ENCODE assay signal across 14 cellular contexts in the genomic region with DNA sequence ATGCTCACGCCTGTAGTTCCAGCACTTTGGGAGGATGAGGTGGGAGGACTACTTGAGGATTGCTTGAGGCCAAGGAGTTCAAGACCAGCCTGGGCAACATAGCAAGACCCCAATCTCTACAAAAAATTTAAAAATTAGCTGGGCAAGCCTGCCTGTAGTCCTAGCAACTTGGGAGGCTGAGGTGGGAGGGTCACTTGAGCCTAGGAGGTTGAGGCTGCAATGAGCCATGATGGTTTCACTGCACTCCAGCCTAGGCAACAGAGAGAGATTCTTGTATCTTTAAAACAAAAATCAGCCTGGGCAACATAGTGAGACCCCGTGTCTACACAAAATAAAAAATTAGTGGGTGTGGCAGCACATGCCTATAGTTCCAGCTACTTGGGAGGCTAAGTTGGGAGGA. TPM values are rescaled to one million over a fixed set of nuclear protein-coding genes. Genes with fewer than 3 reads are reported as not detected.
A peak's percentile ranks its signal among the peaks of the same experiment; 100 is the strongest.
DNase-seq lines count a peak whose midpoint lies in the region; ATAC-seq and TF ChIP-seq lines count a peak whose summit lies in the region.
"Had no signal": no experiment of that assay in that cellular context is flagged by ENCODE, and none has a peak within 500 bp of the region (broad histone marks: within the 10 kb centered on the region; RNA-seq: fewer than 3 reads in every experiment).

No MANE protein-coding gene starts in this region.

- H3K36me3 Mint-ChIP-seq in activated T-cell treated with anti-CD3 and anti-CD28 coated beads, Interleukin-2, amount 50 U/mL, for 72 hours (ENCODE audit: insufficient read depth in 2 of 2) = peaks cover 0 to 1% of the 10 kb centered on the region in 2 donors
- H3K36me3 Mint-ChIP-seq in activated naive CD8-positive, alpha-beta T cell treated with anti-CD3 and anti-CD28 coated beads, Interleukin-2, amount 10 ng/mL, durations not matched to agents 7 days and 5 days = peaks cover 9% of the 10 kb centered on the region
- H3K36me3 Mint-ChIP-seq in osteocyte (ENCODE audit: unreplicated experiment) = no peaks in the 10 kb centered on the region

- H3K9ac ChIP-seq in Karpas-422 (ENCODE audit: low read length) (no peak overlapping the region; the same call in 1 of the 2 replicates), mesendoderm (ENCODE audit: low read length) (no peak overlapping the region)

- H3K4me3 ChIP-seq in Karpas-422 (ENCODE audit: low read length) = peak overlapping the region; percentile 63
- no peak overlapping the region for H3K4me3 ChIP-seq in mesendoderm (ENCODE audit: low read length)

- H3K56ac ChIP-seq in mesendoderm (ENCODE audit: low read length) = no peak overlapping the region

- no peak overlapping the region for H2BK5ac ChIP-seq in mesendoderm (ENCODE audit: low read length)

- no peak overlapping the region for H3K4ac ChIP-seq in mesendoderm (ENCODE audit: low read depth, low read length)

- no peaks in the 10 kb centered on the region for H3K36me3 ChIP-seq in Karpas-422 (ENCODE audit: insufficient read depth, low read length)
- no peaks in the 10 kb centered on the region for H3K36me3 ChIP-seq in mesendoderm (ENCODE audit: control insufficient read depth, insufficient read depth, low read length)

- H2BK15ac ChIP-seq in mesendoderm (replicated peaks; ENCODE audit: low read depth) = no peak overlapping the region

- no peak overlapping the region for H4K5ac ChIP-seq in mesendoderm (ENCODE audit: low read length)

- no peaks in the 10 kb centered on the region for H3K9me2 ChIP-seq in Karpas-422 (replicated peaks; ENCODE audit: insufficient read depth, low read length)

- H3K9me3 ChIP-seq in Karpas-422 (ENCODE audit: low read length) = no peaks in the 10 kb centered on the region

- no peak for ATAC-seq in activated T-cell treated with anti-CD3 and anti-CD28 coated beads, Interleukin-2, amount 50 U/mL, for 72 hours (replicated peaks in 1 of 2)
- ATAC-seq in activated naive CD8-positive, alpha-beta T cell treated with anti-CD3 and anti-CD28 coated beads, Interleukin-2, amount 10 ng/mL, durations not matched to agents 7 days and 5 days (ENCODE audit: low read depth) = no peak
- ATAC-seq in HG02588 (IDR thresholded peaks at IDR 0.05; ENCODE audit: unreplicated experiment) (no peak), GM18517 (IDR thresholded peaks at IDR 0.05; ENCODE audit: unreplicated experiment) (no peak)

- no peaks in the 10 kb centered on the region for H4K20me1 ChIP-seq in Karpas-422 (ENCODE audit: insufficient read depth, low read depth, low read length)

- H3K79me2 ChIP-seq in Karpas-422 (ENCODE audit: low read length) (peaks cover 55% of the 10 kb centered on the region), mesendoderm (ENCODE audit: control insufficient read depth, insufficient read depth, low read length) (no peaks in the 10 kb centered on the region)

- no peaks in the 10 kb centered on the region for H3K9me3 Mint-ChIP-seq in activated T-cell treated with anti-CD3 and anti-CD28 coated beads, Interleukin-2, amount 50 U/mL, for 72 hours
- peaks cover 3% of the 10 kb centered on the region for H3K9me3 Mint-ChIP-seq in activated naive CD8-positive, alpha-beta T cell treated with anti-CD3 and anti-CD28 coated beads, Interleukin-2, amount 10 ng/mL, durations not matched to agents 7 days and 5 days
- H3K9me3 Mint-ChIP-seq in osteocyte (ENCODE audit: unreplicated experiment) = peaks cover 9% of the 10 kb centered on the region

- no peak for TF ChIP-seq CTCF in osteocyte (IDR thresholded peaks at IDR 0.05)

- H3K18ac ChIP-seq in mesendoderm (ENCODE audit: low read length) = no peak overlapping the region

- H4K8ac ChIP-seq in mesendoderm (ENCODE audit: low read depth, low read length) = no peak overlapping the region

- DNase-seq in activated T-cell treated with anti-CD3 and anti-CD28 coated beads, Interleukin-2, amount 50 U/mL, for 72 hours = no peak
- DNase-seq in activated T-cell treated with anti-CD3 and anti-CD28 coated beads, Interleukin-2, amount 50 U/mL, for 1 hour = no peak
- DNase-seq in Karpas-422 = no peak
- DNase-seq in activated naive CD8-positive, alpha-beta T cell treated with anti-CD3 and anti-CD28 coated beads, Interleukin-2, amount 10 ng/mL, durations not matched to agents 7 days and 5 days = no peak
- DNase-seq in osteocyte (ENCODE audit: extremely low spot score, unreplicated experiment) = peak; percentile 40
- no peak for DNase-seq in mesendoderm
- DNase-seq: activated gamma-delta T cell treated with Interleukin-2 at 50 U/mL for 16 hours, GM23248, kidney, NCI-H2107, NCI-H774, SIG-M5 had no signal

- H3K27me3 ChIP-seq in Karpas-422 (ENCODE audit: low read length) (no peaks in the 10 kb centered on the region), mesendoderm (ENCODE audit: insufficient read depth, low read length, poor library complexity) (no peaks in the 10 kb centered on the region)

- H3K4me2 ChIP-seq in Karpas-422 (ENCODE audit: low read depth, low read length, poor library complexity, severe bottlenecking) (peak overlapping the region; percentile 81), mesendoderm (ENCODE audit: low read length) (no peak overlapping the region)

- POLR2A ChIA-PET in activated naive CD8-positive, alpha-beta T cell treated with anti-CD3 and anti-CD28 coated beads, Interleukin-2, amount 10 ng/mL, durations not matched to agents 7 days and 5 days (lab: Charles Lee) = interaction anchor here (0.6 kb wide), 2 partner anchors 99 to 235 kb away, joined by 3 read pairs; no protein-coding TSS in a partner anchor

- WGBS in mesendoderm (ENCODE audit: extremely low coverage, insufficient coverage, low lambda C conversion rate) = no CpG with 5 or more reads among the region's 2 CpGs

- peaks cover 53% of the 10 kb centered on the region for H3K4me1 Mint-ChIP-seq in activated T-cell treated with anti-CD3 and anti-CD28 coated beads, Interleukin-2, amount 50 U/mL, for 72 hours (ENCODE audit: low read depth)
- H3K4me1 Mint-ChIP-seq in activated naive CD8-positive, alpha-beta T cell treated with anti-CD3 and anti-CD28 coated beads, Interleukin-2, amount 10 ng/mL, durations not matched to agents 7 days and 5 days = peaks cover 24% of the 10 kb centered on the region
- H3K4me1 Mint-ChIP-seq in osteocyte (ENCODE audit: unreplicated experiment) = peaks cover 29% of the 10 kb centered on the region

- peak overlapping the region; percentile 82 to 88 for H3K4me3 Mint-ChIP-seq in activated T-cell treated with anti-CD3 and anti-CD28 coated beads, Interleukin-2, amount 50 U/mL, for 72 hours
- peak overlapping the region; percentile 91 for H3K4me3 Mint-ChIP-seq in activated naive CD8-positive, alpha-beta T cell treated with anti-CD3 and anti-CD28 coated beads, Interleukin-2, amount 10 ng/mL, durations not matched to agents 7 days and 5 days
- no peak overlapping the region for H3K4me3 Mint-ChIP-seq in osteocyte (ENCODE audit: unreplicated experiment)

- H3K79me1 ChIP-seq in mesendoderm (ENCODE audit: low read length) = no peaks in the 10 kb centered on the region

- no peak overlapping the region for H3K27ac Mint-ChIP-seq in activated T-cell treated with anti-CD3 and anti-CD28 coated beads, Interleukin-2, amount 50 U/mL, for 72 hours
- no peak overlapping the region for H3K27ac Mint-ChIP-seq in activated naive CD8-positive, alpha-beta T cell treated with anti-CD3 and anti-CD28 coated beads, Interleukin-2, amount 10 ng/mL, durations not matched to agents 7 days and 5 days
- H3K27ac Mint-ChIP-seq in osteocyte (ENCODE audit: unreplicated experiment) = no peak overlapping the region

- H2BK120ac ChIP-seq in mesendoderm (ENCODE audit: low read depth, low read length) = no peak overlapping the region

- H3K23ac ChIP-seq in mesendoderm (ENCODE audit: low read length) = no peak overlapping the region

- H2AFZ ChIP-seq in Karpas-422 (ENCODE audit: low read length) = no peak overlapping the region

- H3K27ac ChIP-seq in Karpas-422 (ENCODE audit: low read length) (no peak overlapping the region), mesendoderm (ENCODE audit: low read depth, low read length) (no peak overlapping the region)
- H3K27ac ChIP-seq: GM23248 had no signal

- no peak overlapping the region for H2AK5ac ChIP-seq in mesendoderm (ENCODE audit: low read length)

- H3K4me1 ChIP-seq in Karpas-422 (ENCODE audit: low read length) (peaks cover 27% of the 10 kb centered on the region), mesendoderm (ENCODE audit: control insufficient read depth, low read depth, low read length) (no peaks in the 10 kb centered on the region)

- H3K27me3 Mint-ChIP-seq in activated T-cell treated with anti-CD3 and anti-CD28 coated beads, Interleukin-2, amount 50 U/mL, for 72 hours (ENCODE audit: low read depth) = no peaks in the 10 kb centered on the region
- H3K27me3 Mint-ChIP-seq in activated naive CD8-positive, alpha-beta T cell treated with anti-CD3 and anti-CD28 coated beads, Interleukin-2, amount 10 ng/mL, durations not matched to agents 7 days and 5 days = no peaks in the 10 kb centered on the region
- no peaks in the 10 kb centered on the region for H3K27me3 Mint-ChIP-seq in osteocyte (ENCODE audit: unreplicated experiment)

RNA-seq across cellular contexts. Expression of gene ZNF41, which starts 1.9 kb away (rescaled TPM):
- total RNA-seq in activated T-cell treated with anti-CD3 and anti-CD28 coated beads, Interleukin-2, amount 50 U/mL, for 72 hours = 1 to 10 TPM; 6.1 to 8.2 TPM
- 9.7 and 11.1 TPM in 2 replicates for total RNA-seq in Karpas-422 (2014; rRNA removed; shearing (Covaris generic); ENCODE audit: low replicate concordance)
- 10 to 100 TPM; 11.2 to 13.5 TPM for total RNA-seq in activated naive CD8-positive, alpha-beta T cell treated with anti-CD3 and anti-CD28 coated beads, Interleukin-2, amount 10 ng/mL, durations not matched to agents 7 days and 5 days
- 6.3 and 8.8 TPM in 2 replicates for total RNA-seq in osteocyte
- 2.8 TPM for polyA plus RNA-seq in mesendoderm (2013, experiment 1 of 2)
- 2.7 TPM for polyA plus RNA-seq in mesendoderm (2013, experiment 2 of 2)
